16 cellular contexts compared by ENCODE assay signal in the genomic region with DNA sequence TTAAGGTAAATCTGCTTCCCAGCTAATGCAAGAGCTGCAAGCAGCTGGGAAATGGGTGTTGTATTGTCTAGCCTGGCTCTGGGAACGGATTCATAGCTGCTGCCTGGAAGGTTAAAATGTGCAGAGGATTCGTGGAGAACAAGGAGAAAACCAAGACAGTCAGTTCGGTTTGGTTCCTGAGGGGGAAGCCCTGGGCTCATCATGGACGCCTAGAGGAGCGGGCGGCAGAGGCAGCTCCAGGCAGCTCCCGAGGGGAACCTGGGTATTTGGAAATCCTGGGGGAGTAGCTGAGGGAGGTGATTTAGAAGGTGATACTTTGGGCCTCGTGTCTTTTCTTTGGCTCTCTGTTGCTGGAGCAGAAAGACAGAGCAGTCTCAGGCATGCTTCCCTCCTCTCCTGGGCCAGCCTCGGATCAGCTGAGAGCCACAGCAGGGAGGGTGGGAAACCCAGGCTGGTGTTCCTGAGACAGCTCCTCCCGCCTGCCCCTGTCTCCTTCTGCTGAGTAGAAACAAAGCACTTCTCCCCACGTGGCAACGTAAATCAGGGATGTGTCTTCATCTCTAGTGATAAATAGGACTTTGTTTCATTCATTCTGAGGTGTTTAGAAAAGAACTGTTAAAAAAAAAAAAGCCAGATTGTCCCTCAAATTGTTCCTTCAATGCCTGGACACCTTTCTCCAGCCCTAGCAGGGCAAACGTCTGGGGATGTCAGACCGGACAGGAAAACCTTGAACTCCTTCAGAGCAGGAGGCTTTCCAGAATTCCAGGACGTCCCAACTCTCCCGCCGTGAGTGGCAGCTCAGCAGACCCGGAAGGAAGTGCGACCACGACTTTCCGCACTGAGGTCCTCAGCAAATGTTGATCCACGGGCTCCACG.
DNase-seq lines count a peak whose midpoint lies in the region; ATAC-seq lines count a peak whose summit lies in the region.
"Had no signal": no experiment of that assay in that cellular context is flagged by ENCODE, and none has a peak within 500 bp of the region (broad histone marks: within the 10 kb centered on the region; RNA-seq: fewer than 3 reads in every experiment).

No MANE protein-coding gene starts in this region.

- H3K36me3 ChIP-seq in mesodermal cell (ENCODE audit: control insufficient read depth, insufficient read depth, low read length): no peaks in the 10 kb centered on the region
- H3K36me3 ChIP-seq: cardiac muscle cell had no signal

- H3K27ac ChIP-seq in cingulate gyrus (ENCODE audit: low read depth, low read length) (peak overlapping the region; percentile 24), mesodermal cell (ENCODE audit: low read depth, low read length, severe bottlenecking) (peak overlapping the region; percentile 33), substantia nigra (ENCODE audit: low read depth, low read length, poor library complexity, severe bottlenecking) (peak overlapping the region; percentile 61)
- H3K27ac ChIP-seq: cardiac muscle cell had no signal

- DNase-seq in DMS79 treated with DMSO at 0.1 percent for 48 hours (lab: John Stamatoyannopoulos, UW): peak; percentile 19
- DNase-seq in DMS79 (lab: John Stamatoyannopoulos, UW): no peak
- peak in 1 of 49 donors; percentile 16 for DNase-seq in substantia nigra (lab: John Stamatoyannopoulos, UW)
- no peak for DNase-seq in dedifferentiated amniotic fluid mesenchymal stem cell (ENCODE audit: extremely low spot score)
- DNase-seq in cerebellar nuclear complex (lab: John Stamatoyannopoulos, UW): no peak
- DNase-seq: activated CD4-positive, alpha-beta T cell treated with anti-CD3 and anti-CD28 coated beads for 1 hour; DND-41; mesenchymal stem cell; NCI-H526 had no signal

- 77% methylated on average over 18 to 20 of the region's 23 CpGs for WGBS in mesodermal cell (ENCODE audit: insufficient coverage in 2 of 2), 2 experiments

- H3K4me3 ChIP-seq in mesodermal cell (ENCODE audit: extremely low read depth, insufficient read depth, low read length, poor library complexity, severe bottlenecking): no peak overlapping the region
- H3K4me3 ChIP-seq: cardiac muscle cell, smooth muscle cell had no signal

- ATAC-seq in HG03442 (IDR thresholded peaks at IDR 0.05; ENCODE audit: unreplicated experiment): no peak
- ATAC-seq: activated T-helper 17 cell treated with anti-CD3 and anti-CD28 coated beads, Interleukin-2, amount 50 U/mL, for 72 hours; SK-N-SH treated with all-trans-retinoic acid at 6 μM for 48 hours had no signal

- H3K9me3 ChIP-seq in mesodermal cell (ENCODE audit: control insufficient read depth, low read length): no peaks in the 10 kb centered on the region

- peaks cover 10% of the 10 kb centered on the region for H3K4me1 ChIP-seq in mesodermal cell (ENCODE audit: control insufficient read depth, insufficient read depth, low read length, poor library complexity, severe bottlenecking)
